ENCODE assay signal across 1 cellular context in the genomic region with DNA sequence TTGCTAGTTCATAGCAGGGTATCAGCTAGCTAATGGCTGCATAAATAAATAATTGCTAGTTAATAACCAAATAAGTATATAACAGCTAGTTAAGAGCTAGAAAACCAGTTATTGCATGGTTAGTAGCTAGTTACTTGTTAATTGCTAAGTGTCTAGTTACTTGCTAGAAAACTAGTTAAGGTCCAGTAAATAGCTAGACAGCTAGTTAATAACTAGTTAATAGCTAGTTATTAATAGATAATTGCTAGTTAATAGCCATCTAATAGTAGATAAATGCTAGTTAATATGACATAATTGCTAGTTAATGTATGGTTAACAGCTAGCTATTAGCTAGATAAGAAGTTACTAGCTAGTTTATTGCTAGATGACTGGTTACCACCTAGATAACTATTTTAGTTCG.
TF ChIP-seq lines count a peak whose summit lies in the region.

No MANE protein-coding gene starts in this region.

TF ChIP-seq in GM12878, 131 proteins besides CTCF, POLR2A, EP300 and RAD21 (continued from another document):
- TF ChIP-seq, protein P1, sequence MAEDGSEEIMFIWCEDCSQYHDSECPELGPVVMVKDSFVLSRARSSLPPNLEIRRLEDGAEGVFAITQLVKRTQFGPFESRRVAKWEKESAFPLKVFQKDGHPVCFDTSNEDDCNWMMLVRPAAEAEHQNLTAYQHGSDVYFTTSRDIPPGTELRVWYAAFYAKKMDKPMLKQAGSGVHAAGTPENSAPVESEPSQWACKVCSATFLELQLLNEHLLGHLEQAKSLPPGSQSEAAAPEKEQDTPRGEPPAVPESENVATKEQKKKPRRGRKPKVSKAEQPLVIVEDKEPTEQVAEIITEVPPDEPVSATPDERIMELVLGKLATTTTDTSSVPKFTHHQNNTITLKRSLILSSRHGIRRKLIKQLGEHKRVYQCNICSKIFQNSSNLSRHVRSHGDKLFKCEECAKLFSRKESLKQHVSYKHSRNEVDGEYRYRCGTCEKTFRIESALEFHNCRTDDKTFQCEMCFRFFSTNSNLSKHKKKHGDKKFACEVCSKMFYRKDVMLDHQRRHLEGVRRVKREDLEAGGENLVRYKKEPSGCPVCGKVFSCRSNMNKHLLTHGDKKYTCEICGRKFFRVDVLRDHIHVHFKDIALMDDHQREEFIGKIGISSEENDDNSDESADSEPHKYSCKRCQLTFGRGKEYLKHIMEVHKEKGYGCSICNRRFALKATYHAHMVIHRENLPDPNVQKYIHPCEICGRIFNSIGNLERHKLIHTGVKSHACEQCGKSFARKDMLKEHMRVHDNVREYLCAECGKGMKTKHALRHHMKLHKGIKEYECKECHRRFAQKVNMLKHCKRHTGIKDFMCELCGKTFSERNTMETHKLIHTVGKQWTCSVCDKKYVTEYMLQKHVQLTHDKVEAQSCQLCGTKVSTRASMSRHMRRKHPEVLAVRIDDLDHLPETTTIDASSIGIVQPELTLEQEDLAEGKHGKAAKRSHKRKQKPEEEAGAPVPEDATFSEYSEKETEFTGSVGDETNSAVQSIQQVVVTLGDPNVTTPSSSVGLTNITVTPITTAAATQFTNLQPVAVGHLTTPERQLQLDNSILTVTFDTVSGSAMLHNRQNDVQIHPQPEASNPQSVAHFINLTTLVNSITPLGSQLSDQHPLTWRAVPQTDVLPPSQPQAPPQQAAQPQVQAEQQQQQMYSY (CRISPR knock-in tag; IDR thresholded peaks at IDR 0.05), result no peak
- TF ChIP-seq SUZ12 (IDR thresholded peaks at IDR 0.05; ENCODE audit: unreplicated experiment) (no peak), POU2F2 (IDR thresholded peaks at IDR 0.05; ENCODE audit: borderline replicate concordance, low read depth, low read length) (no peak), MTA2 (IDR thresholded peaks at IDR 0.05; ENCODE audit: low read depth) (no peak), MEF2B (IDR thresholded peaks at IDR 0.05; ENCODE audit: partially characterized antibody, poor library complexity, severe bottlenecking) (no peak), EGR1 (IDR thresholded peaks at IDR 0.05; ENCODE audit: borderline replicate concordance in 1 of 2, low read depth in 2 of 2, low read length in 2 of 2) (no peak), NRF1 (conservative IDR thresholded peaks at IDR 0.05; ENCODE audit: low read depth, low read length) (no peak)
- TF ChIP-seq, protein P2, sequence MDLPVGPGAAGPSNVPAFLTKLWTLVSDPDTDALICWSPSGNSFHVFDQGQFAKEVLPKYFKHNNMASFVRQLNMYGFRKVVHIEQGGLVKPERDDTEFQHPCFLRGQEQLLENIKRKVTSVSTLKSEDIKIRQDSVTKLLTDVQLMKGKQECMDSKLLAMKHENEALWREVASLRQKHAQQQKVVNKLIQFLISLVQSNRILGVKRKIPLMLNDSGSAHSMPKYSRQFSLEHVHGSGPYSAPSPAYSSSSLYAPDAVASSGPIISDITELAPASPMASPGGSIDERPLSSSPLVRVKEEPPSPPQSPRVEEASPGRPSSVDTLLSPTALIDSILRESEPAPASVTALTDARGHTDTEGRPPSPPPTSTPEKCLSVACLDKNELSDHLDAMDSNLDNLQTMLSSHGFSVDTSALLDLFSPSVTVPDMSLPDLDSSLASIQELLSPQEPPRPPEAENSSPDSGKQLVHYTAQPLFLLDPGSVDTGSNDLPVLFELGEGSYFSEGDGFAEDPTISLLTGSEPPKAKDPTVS (IDR thresholded peaks at IDR 0.05; ENCODE audit: low read depth, low read length), result no peak
